In the genomic region with DNA sequence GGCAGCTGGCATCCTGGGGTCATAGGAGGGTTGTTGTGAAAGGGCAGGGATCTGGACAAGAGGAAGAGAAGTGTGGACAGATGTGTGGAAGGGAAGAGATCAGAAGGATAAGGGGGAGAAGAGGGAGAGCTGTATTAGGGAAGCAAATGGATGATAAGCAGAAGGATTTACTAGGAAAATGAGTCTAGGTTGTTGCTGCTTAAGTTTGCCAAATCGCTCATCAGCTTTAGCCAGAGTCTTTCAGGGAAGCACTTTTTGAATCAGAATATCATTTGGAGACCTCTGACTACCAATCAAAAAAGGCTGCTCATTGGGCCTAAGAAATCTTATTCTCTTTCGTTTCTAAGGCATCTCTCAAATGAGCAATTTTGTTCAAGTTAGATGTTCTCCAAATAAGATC, we compare ENCODE assay signal across 22 cellular contexts. TPM values are rescaled to one million over a fixed set of nuclear protein-coding genes. Genes with fewer than 3 reads are reported as not detected.
DNase-seq lines count a peak whose midpoint lies in the region; ATAC-seq and TF ChIP-seq lines count a peak whose summit lies in the region.
"Had no signal": no experiment of that assay in that cellular context is flagged by ENCODE, and none has a peak within 500 bp of the region (broad histone marks: within the 10 kb centered on the region; RNA-seq: fewer than 3 reads in every experiment).

No MANE protein-coding gene starts in this region.

- no peak overlapping the region for H4K91ac ChIP-seq in mesenchymal stem cell (ENCODE audit: low read length)

- H3K14ac ChIP-seq in mesenchymal stem cell (ENCODE audit: low read length in 2 of 2), result no peak overlapping the region

- no peaks in the 10 kb centered on the region for H3K27me3 ChIP-seq in mesenchymal stem cell (ENCODE audit: control insufficient read depth in 1 of 2, insufficient read depth in 1 of 2, low read length in 2 of 2)
- H3K27me3 ChIP-seq: foreskin keratinocyte, ovary, stomach, upper lobe of left lung had no signal

- H2BK15ac ChIP-seq in mesenchymal stem cell (ENCODE audit: low read depth, poor library complexity, severe bottlenecking), result no peak overlapping the region

- H3K27ac Mint-ChIP-seq in activated CD4-positive, alpha-beta T cell treated with anti-CD3 and anti-CD28 coated beads, Interleukin-2, amount 10 ng/mL, durations not matched to agents 7 days and 5 days, result peak overlapping the region; percentile 55
- peak overlapping the region; percentile 13 for H3K27ac Mint-ChIP-seq in activated naive CD8-positive, alpha-beta T cell treated with anti-CD3 and anti-CD28 coated beads, Interleukin-2, amount 10 ng/mL, durations not matched to agents 7 days and 5 days
- peak overlapping the region; percentile 90 to 100 (median 99) for H3K27ac Mint-ChIP-seq in nephron
- H3K27ac Mint-ChIP-seq: GM23338 had no signal

- H3K23ac ChIP-seq in mesenchymal stem cell (ENCODE audit: low read length in 2 of 2), result no peak overlapping the region

- no peak overlapping the region for H4K8ac ChIP-seq in mesenchymal stem cell (ENCODE audit: low read length)

- peak overlapping the region; percentile 89 for H3K4me3 Mint-ChIP-seq in activated CD4-positive, alpha-beta T cell treated with anti-CD3 and anti-CD28 coated beads, Interleukin-2, amount 10 ng/mL, durations not matched to agents 7 days and 5 days
- H3K4me3 Mint-ChIP-seq in activated naive CD8-positive, alpha-beta T cell treated with anti-CD3 and anti-CD28 coated beads, Interleukin-2, amount 10 ng/mL, durations not matched to agents 7 days and 5 days, result peak overlapping the region; percentile 4
- H3K4me3 Mint-ChIP-seq in nephron, result peak overlapping the region; percentile 94 to 100 (median 96)

- H3K27ac ChIP-seq in mesenchymal stem cell (ENCODE audit: low read length, poor library complexity, severe bottlenecking), result no peak overlapping the region
- H3K27ac ChIP-seq: epithelial cell of prostate, foreskin keratinocyte, ovary, stomach, upper lobe of left lung had no signal

- H3K4ac ChIP-seq in mesenchymal stem cell (ENCODE audit: low read depth in 1 of 2, low read length in 2 of 2), result no peak overlapping the region

- peaks cover 50% of the 10 kb centered on the region for H3K4me1 Mint-ChIP-seq in activated CD4-positive, alpha-beta T cell treated with anti-CD3 and anti-CD28 coated beads, Interleukin-2, amount 10 ng/mL, durations not matched to agents 7 days and 5 days
- peaks cover 35% of the 10 kb centered on the region for H3K4me1 Mint-ChIP-seq in activated naive CD8-positive, alpha-beta T cell treated with anti-CD3 and anti-CD28 coated beads, Interleukin-2, amount 10 ng/mL, durations not matched to agents 7 days and 5 days
- H3K4me1 Mint-ChIP-seq in nephron, result peaks cover 55% of the 10 kb centered on the region

- no peaks in the 10 kb centered on the region for H3K27me3 Mint-ChIP-seq in activated CD4-positive, alpha-beta T cell treated with anti-CD3 and anti-CD28 coated beads, Interleukin-2, amount 10 ng/mL, durations not matched to agents 7 days and 5 days
- H3K27me3 Mint-ChIP-seq in activated naive CD8-positive, alpha-beta T cell treated with anti-CD3 and anti-CD28 coated beads, Interleukin-2, amount 10 ng/mL, durations not matched to agents 7 days and 5 days, result no peaks in the 10 kb centered on the region
- H3K27me3 Mint-ChIP-seq in nephron (ENCODE audit: low read depth), result peaks cover 4% of the 10 kb centered on the region

- no peak for ATAC-seq in activated naive CD8-positive, alpha-beta T cell treated with anti-CD3 and anti-CD28 coated beads, Interleukin-2, amount 10 ng/mL, durations not matched to agents 7 days and 5 days (ENCODE audit: low read depth)
- ATAC-seq in HG03097 (IDR thresholded peaks at IDR 0.05; ENCODE audit: low FRiP score, unreplicated experiment), result no peak
- ATAC-seq: foreskin keratinocyte, GM23338, HepG2 had no signal

- no peak overlapping the region for H2BK5ac ChIP-seq in mesenchymal stem cell (ENCODE audit: low read depth, low read length, poor library complexity, severe bottlenecking)

- TF ChIP-seq CTCF in GM20000 (IDR thresholded peaks at IDR 0.05; ENCODE audit: extremely low read depth, missing control alignments), result no peak
- no peak for TF ChIP-seq CTCF in nephron (IDR thresholded peaks at IDR 0.05; ENCODE audit: unreplicated experiment in 3 of 3)

- CTCF ChIA-PET in activated CD4-positive, alpha-beta T cell treated with anti-CD3 and anti-CD28 coated beads, Interleukin-2, amount 10 ng/mL, durations not matched to agents 7 days and 5 days (lab: Charles Lee), result interaction anchor here (0.6 to 2.2 kb wide), 3 partner anchors 14 to 312 kb away, joined by 3 to 6 read pairs (median 3); no protein-coding TSS in a partner anchor

- no peak overlapping the region for H2AK5ac ChIP-seq in mesenchymal stem cell (ENCODE audit: low read length, severe bottlenecking)

- H3K79me1 ChIP-seq in mesenchymal stem cell (replicated peaks; ENCODE audit: low read length, poor library complexity, severe bottlenecking), result peaks cover 6% of the 10 kb centered on the region

- no peak overlapping the region for H3K4me2 ChIP-seq in mesenchymal stem cell (ENCODE audit: low read length, poor library complexity, severe bottlenecking)
- H3K4me2 ChIP-seq: GM23338 had no signal

- POLR2A ChIA-PET in activated CD4-positive, alpha-beta T cell treated with anti-CD3 and anti-CD28 coated beads, Interleukin-2, amount 10 ng/mL, durations not matched to agents 7 days and 5 days (lab: Charles Lee), result interaction anchor here (0.6 kb wide), 1 partner anchor 284 kb away, joined by 4 read pairs; no protein-coding TSS in a partner anchor
- POLR2A ChIA-PET in activated naive CD8-positive, alpha-beta T cell treated with anti-CD3 and anti-CD28 coated beads, Interleukin-2, amount 10 ng/mL, durations not matched to agents 7 days and 5 days (lab: Charles Lee), result interaction anchor here (4.2 kb wide), 1 partner anchor 14 kb away, joined by 17 read pairs; no protein-coding TSS in a partner anchor

- no peaks in the 10 kb centered on the region for H3K36me3 ChIP-seq in mesenchymal stem cell (ENCODE audit: control insufficient read depth in 1 of 2, insufficient read depth in 2 of 2, low read depth in 1 of 2, low read length in 2 of 2)
- H3K36me3 ChIP-seq: ovary, stomach, upper lobe of left lung had no signal

- H3K36me3 Mint-ChIP-seq in activated CD4-positive, alpha-beta T cell treated with anti-CD3 and anti-CD28 coated beads, Interleukin-2, amount 10 ng/mL, durations not matched to agents 7 days and 5 days (ENCODE audit: low read depth), result peaks cover 24% of the 10 kb centered on the region
- peaks cover 13% of the 10 kb centered on the region for H3K36me3 Mint-ChIP-seq in activated naive CD8-positive, alpha-beta T cell treated with anti-CD3 and anti-CD28 coated beads, Interleukin-2, amount 10 ng/mL, durations not matched to agents 7 days and 5 days
- H3K36me3 Mint-ChIP-seq in nephron (ENCODE audit: low read depth), result no peaks in the 10 kb centered on the region

- no peak overlapping the region for H3K9ac ChIP-seq in mesenchymal stem cell (ENCODE audit: low read length)

- no peak overlapping the region for H2BK12ac ChIP-seq in mesenchymal stem cell (ENCODE audit: low read length in 2 of 2)

- no peak for DNase-seq in activated CD4-positive, alpha-beta T cell treated with anti-CD3 and anti-CD28 coated beads, Interleukin-2, amount 10 ng/mL, durations not matched to agents 7 days and 5 days
- no peak for DNase-seq in activated CD4-positive, alpha-beta T cell treated with anti-CD3 and anti-CD28 coated beads, Interleukin-2, amount 50 U/mL, for 4 hours
- DNase-seq in GM20000 (ENCODE audit: low spot score) (peak; percentile 5), mesenchymal stem cell (no peak), kidney tubule cell (ENCODE audit: low spot score) (no peak)
- DNase-seq in activated naive CD8-positive, alpha-beta T cell treated with anti-CD3 and anti-CD28 coated beads, Interleukin-2, amount 10 ng/mL, durations not matched to agents 7 days and 5 days, result no peak
- DNase-seq: ACHN; DND-41; foreskin keratinocyte; kidney glomerular epithelial cell; MM.1S; NCI-H1694; NK-92 treated with Interleukin-12 subunit alpha and Interleukin-12 subunit beta, amount 100 ng/mL, for 24 hours; ovary; stimulated activated CD4-positive, alpha-beta T cell treated with anti-CD3 and anti-CD28 coated beads, Interleukin-2, amount 100 ng/mL, for 24 hours; stomach; upper lobe of left lung had no signal

- no peak overlapping the region for H3K4me3 ChIP-seq in mesenchymal stem cell (ENCODE audit: insufficient read depth in 1 of 2, low read depth in 1 of 2, low read length in 2 of 2)
- H3K4me3 ChIP-seq: GM23338, ovary, stomach, upper lobe of left lung had no signal

- H2BK120ac ChIP-seq in mesenchymal stem cell (ENCODE audit: low read depth, low read length), result no peak overlapping the region

- 100% methylated on average over 1 of the region's 2 CpGs for WGBS in mesenchymal stem cell

- no peaks in the 10 kb centered on the region for H3K9me3 Mint-ChIP-seq in activated CD4-positive, alpha-beta T cell treated with anti-CD3 and anti-CD28 coated beads, Interleukin-2, amount 10 ng/mL, durations not matched to agents 7 days and 5 days
- no peaks in the 10 kb centered on the region for H3K9me3 Mint-ChIP-seq in activated naive CD8-positive, alpha-beta T cell treated with anti-CD3 and anti-CD28 coated beads, Interleukin-2, amount 10 ng/mL, durations not matched to agents 7 days and 5 days
- no peaks in the 10 kb centered on the region for H3K9me3 Mint-ChIP-seq in nephron
- H3K9me3 Mint-ChIP-seq: GM23338 had no signal

- H2AFZ ChIP-seq in mesenchymal stem cell (ENCODE audit: low read depth, low read length), result no peak overlapping the region
- H2AFZ ChIP-seq: GM23338 had no signal

- no peaks in the 10 kb centered on the region for H3K9me3 ChIP-seq in mesenchymal stem cell (ENCODE audit: control insufficient read depth, low read length)
- H3K9me3 ChIP-seq: ovary, stomach, upper lobe of left lung had no signal

- no peak overlapping the region for H3K18ac ChIP-seq in mesenchymal stem cell (ENCODE audit: low read depth in 1 of 2, low read length in 2 of 2)

- peaks cover 14% of the 10 kb centered on the region for H3K4me1 ChIP-seq in mesenchymal stem cell (ENCODE audit: control insufficient read depth, insufficient read depth, low read depth, low read length)

RNA-seq across cellular contexts. Expression of a gene that starts 2.6 kb away (rescaled TPM):
- total RNA-seq in activated CD4-positive, alpha-beta T cell treated with anti-CD3 and anti-CD28 coated beads, Interleukin-2, amount 10 ng/mL, durations not matched to agents 7 days and 5 days, result 10 to 100 TPM; 36.2 to 41.0 TPM
- total RNA-seq in activated naive CD8-positive, alpha-beta T cell treated with anti-CD3 and anti-CD28 coated beads, Interleukin-2, amount 10 ng/mL, durations not matched to agents 7 days and 5 days, result 10 to 100 TPM; 37.2 to 39.5 TPM
- polyA plus RNA-seq in mesenchymal stem cell (2013, experiment 1 of 2), result 35.5 TPM
- 37.6 TPM for polyA plus RNA-seq in mesenchymal stem cell (2013, experiment 2 of 2)

RNA-seq across cellular contexts. Expression of a gene that starts 58.8 kb away (rescaled TPM):
- under 1 TPM; 0.10 TPM for total RNA-seq in activated CD4-positive, alpha-beta T cell treated with anti-CD3 and anti-CD28 coated beads, Interleukin-2, amount 10 ng/mL, durations not matched to agents 7 days and 5 days
- under 1 TPM in 1 of 2 experiments, not detected in 1; 0.22 TPM for total RNA-seq in activated naive CD8-positive, alpha-beta T cell treated with anti-CD3 and anti-CD28 coated beads, Interleukin-2, amount 10 ng/mL, durations not matched to agents 7 days and 5 days
- 0.29 TPM for polyA plus RNA-seq in mesenchymal stem cell (2013, experiment 1 of 2)
- 0.42 TPM for polyA plus RNA-seq in mesenchymal stem cell (2013, experiment 2 of 2)
- polyA plus RNA-seq: HepG2 had no signal

Comparison
In these comparisons a context has a peak if more than half of its experiments do, and no peak if none do; other contexts are left out.
1. H3K27ac Mint-ChIP-seq: peak in every context shown above with its lines; median percentile 99 in nephron; 55 in activated CD4-positive, alpha-beta T cell treated with anti-CD3 and anti-CD28 coated beads, Interleukin-2, amount 10 ng/mL, durations not matched to agents 7 days and 5 days; 13 in activated naive CD8-positive, alpha-beta T cell treated with anti-CD3 and anti-CD28 coated beads, Interleukin-2, amount 10 ng/mL, durations not matched to agents 7 days and 5 days.
2. H3K4me3 Mint-ChIP-seq: peak in every context shown above with its lines; median percentile 96 in nephron; 89 in activated CD4-positive, alpha-beta T cell treated with anti-CD3 and anti-CD28 coated beads, Interleukin-2, amount 10 ng/mL, durations not matched to agents 7 days and 5 days; 4 in activated naive CD8-positive, alpha-beta T cell treated with anti-CD3 and anti-CD28 coated beads, Interleukin-2, amount 10 ng/mL, durations not matched to agents 7 days and 5 days.